23 cellular contexts compared by ENCODE assay signal in genomic region chr1:76289692-76290091, GRCh38.
DNase-seq lines count a peak whose midpoint lies in the region; ATAC-seq and TF ChIP-seq lines count a peak whose summit lies in the region.
"Had no signal": no experiment of that assay in that cellular context is flagged by ENCODE, and none has a peak within 500 bp of the region (broad histone marks: within the 10 kb centered on the region; RNA-seq: fewer than 3 reads in every experiment).

No MANE protein-coding gene starts in this region.

- no peak overlapping the region for H3K4me3 ChIP-seq in Karpas-422 (ENCODE audit: low read length)
- H3K4me3 ChIP-seq: cardiac muscle cell, MG63, sigmoid colon, SJCRH30 had no signal

- H3K9me3 Mint-ChIP-seq in activated T-cell treated with anti-CD3 and anti-CD28 coated beads, Interleukin-2, amount 50 U/mL, for 24 hours: no peaks in the 10 kb centered on the region
- no peaks in the 10 kb centered on the region for H3K9me3 Mint-ChIP-seq in activated naive CD4-positive, alpha-beta T cell treated with anti-CD3 and anti-CD28 coated beads, Interleukin-2, amount 50 U/mL, for 72 hours
- H3K9me3 Mint-ChIP-seq in mesothelial cell of epicardium: no peaks in the 10 kb centered on the region
- H3K9me3 Mint-ChIP-seq: activated T-helper 2 cell treated with anti-CD3 and anti-CD28 coated beads, Interferon-gamma antibody, Interleukin-2, Interleukin-4, amounts not matched to agents 10 μg/mL and 5 μg/mL and 100 μg/mL, durations not matched to agents 14 hours and 24 hours and 36 hours; IgD-negative memory B cell; stimulated activated memory B cell treated with anti-CD40 and anti-IgM and Interleukin-4, amounts not matched to agents 10 μg/mL and 1 μg/mL and 100 μg/mL, for 72 hours had no signal

- H3K27me3 ChIP-seq in Karpas-422 (ENCODE audit: low read length): no peaks in the 10 kb centered on the region
- H3K27me3 ChIP-seq: cardiac muscle cell, MG63, sigmoid colon, SJCRH30 had no signal

- H3K27ac Mint-ChIP-seq in activated T-cell treated with anti-CD3 and anti-CD28 coated beads, Interleukin-2, amount 50 U/mL, for 24 hours: peak overlapping the region; percentile 47
- peak overlapping the region; percentile 28 to 98 for H3K27ac Mint-ChIP-seq in activated naive CD4-positive, alpha-beta T cell treated with anti-CD3 and anti-CD28 coated beads, Interleukin-2, amount 50 U/mL, for 72 hours
- H3K27ac Mint-ChIP-seq in mesothelial cell of epicardium: peak overlapping the region; percentile 66
- H3K27ac Mint-ChIP-seq: stimulated activated memory B cell treated with anti-CD40 and anti-IgM and Interleukin-4, amounts not matched to agents 10 μg/mL and 1 μg/mL and 100 μg/mL, for 72 hours had no signal

- no peak overlapping the region for H2AFZ ChIP-seq in Karpas-422 (ENCODE audit: low read length)

- ATAC-seq in activated naive CD4-positive, alpha-beta T cell treated with anti-CD3 and anti-CD28 coated beads, Interleukin-2, amount 50 U/mL, for 72 hours: peak; percentile 58 to 59
- ATAC-seq: left colon; stimulated activated memory B cell treated with anti-CD40 and anti-IgM and Interleukin-4, amounts not matched to agents 10 μg/mL and 1 μg/mL and 100 μg/mL, for 72 hours had no signal

- no peaks in the 10 kb centered on the region for H3K27me3 Mint-ChIP-seq in activated T-cell treated with anti-CD3 and anti-CD28 coated beads, Interleukin-2, amount 50 U/mL, for 24 hours
- H3K27me3 Mint-ChIP-seq in mesothelial cell of epicardium (ENCODE audit: low read depth): no peaks in the 10 kb centered on the region
- H3K27me3 Mint-ChIP-seq: IgD-negative memory B cell; stimulated activated memory B cell treated with anti-CD40 and anti-IgM and Interleukin-4, amounts not matched to agents 10 μg/mL and 1 μg/mL and 100 μg/mL, for 72 hours had no signal

- no peaks in the 10 kb centered on the region for H4K20me1 ChIP-seq in Karpas-422 (ENCODE audit: insufficient read depth, low read depth, low read length)

- peak overlapping the region; percentile 10 for H3K4me2 ChIP-seq in Karpas-422 (ENCODE audit: low read depth, low read length, poor library complexity, severe bottlenecking)

- H3K36me3 ChIP-seq in Karpas-422 (ENCODE audit: insufficient read depth, low read length): no peaks in the 10 kb centered on the region
- H3K36me3 ChIP-seq: cardiac muscle cell, MG63, sigmoid colon, SJCRH30 had no signal

- H3K36me3 Mint-ChIP-seq in activated T-cell treated with anti-CD3 and anti-CD28 coated beads, Interleukin-2, amount 50 U/mL, for 24 hours (ENCODE audit: low read depth): no peaks in the 10 kb centered on the region
- peaks cover 7 to 22% of the 10 kb centered on the region in 2 donors for H3K36me3 Mint-ChIP-seq in activated naive CD4-positive, alpha-beta T cell treated with anti-CD3 and anti-CD28 coated beads, Interleukin-2, amount 50 U/mL, for 72 hours
- no peaks in the 10 kb centered on the region for H3K36me3 Mint-ChIP-seq in mesothelial cell of epicardium
- H3K36me3 Mint-ChIP-seq: stimulated activated memory B cell treated with anti-CD40 and anti-IgM and Interleukin-4, amounts not matched to agents 10 μg/mL and 1 μg/mL and 100 μg/mL, for 72 hours had no signal

- H3K9ac ChIP-seq in Karpas-422 (ENCODE audit: low read length): 0 out of 2 replicates have a peak overlapping the region, but pooled peaks have one; percentile 0

- H3K9me2 ChIP-seq in Karpas-422 (replicated peaks; ENCODE audit: insufficient read depth, low read length): no peaks in the 10 kb centered on the region

- H3K4me1 ChIP-seq in Karpas-422 (ENCODE audit: low read length): peaks cover 100% of the 10 kb centered on the region
- H3K4me1 ChIP-seq: sigmoid colon had no signal

- H3K4me3 Mint-ChIP-seq in activated T-cell treated with anti-CD3 and anti-CD28 coated beads, Interleukin-2, amount 50 U/mL, for 24 hours: no peak overlapping the region
- no peak overlapping the region for H3K4me3 Mint-ChIP-seq in mesothelial cell of epicardium
- H3K4me3 Mint-ChIP-seq: stimulated activated memory B cell treated with anti-CD40 and anti-IgM and Interleukin-4, amounts not matched to agents 10 μg/mL and 1 μg/mL and 100 μg/mL, for 72 hours had no signal

- H3K4me1 Mint-ChIP-seq in activated T-cell treated with anti-CD3 and anti-CD28 coated beads, Interleukin-2, amount 50 U/mL, for 24 hours (ENCODE audit: low read depth): peaks cover 92% of the 10 kb centered on the region
- H3K4me1 Mint-ChIP-seq in mesothelial cell of epicardium: peaks cover 25% of the 10 kb centered on the region

- peak overlapping the region; percentile 95 for H3K27ac ChIP-seq in Karpas-422 (ENCODE audit: low read length)
- H3K27ac ChIP-seq: cardiac muscle cell, sigmoid colon, SJCRH30 had no signal

- DNase-seq in activated T-cell treated with anti-CD3 and anti-CD28 coated beads, Interleukin-2, amount 50 U/mL, for 24 hours: no peak
- DNase-seq in activated T-cell treated with anti-CD3 and anti-CD28 coated beads, Interleukin-2, amount 50 U/mL, for 1 hour: no peak
- peak; percentile 73 for DNase-seq in Karpas-422
- peak in 1 of 2 donors; percentile 49 for DNase-seq in activated naive CD4-positive, alpha-beta T cell treated with anti-CD3 and anti-CD28 coated beads, Interleukin-2, amount 50 U/mL, for 72 hours (ENCODE audit: low spot score in 2 of 2)
- DNase-seq in mesothelial cell of epicardium (ENCODE audit: low spot score in 2 of 2, unreplicated experiment in 2 of 2): no peak
- no peak for DNase-seq in iPS-NIHi7 (ENCODE audit: extremely low spot score)
- DNase-seq in LoVo (ENCODE audit: low spot score): no peak
- no peak for DNase-seq in hepatic stellate cell (ENCODE audit: low spot score)
- DNase-seq: C1 segment of cervical spinal cord, H7, left colon, MG63, midbrain, NCI-H1417 treated with DMSO at 0.1 percent for 48 hours, NCI-H2107, NCI-H446 treated with DMSO at 0.1 percent for 48 hours, posterior cingulate gyrus, sigmoid colon, SJCRH30 had no signal

- no peak for TF ChIP-seq CTCF in mesothelial cell of epicardium (IDR thresholded peaks at IDR 0.05; ENCODE audit: unreplicated experiment)

- H3K79me2 ChIP-seq in Karpas-422 (ENCODE audit: low read length): no peaks in the 10 kb centered on the region

- H3K9me3 ChIP-seq in Karpas-422 (ENCODE audit: low read length): no peaks in the 10 kb centered on the region
- H3K9me3 ChIP-seq: MG63, sigmoid colon, SJCRH30 had no signal
